In the genomic region with DNA sequence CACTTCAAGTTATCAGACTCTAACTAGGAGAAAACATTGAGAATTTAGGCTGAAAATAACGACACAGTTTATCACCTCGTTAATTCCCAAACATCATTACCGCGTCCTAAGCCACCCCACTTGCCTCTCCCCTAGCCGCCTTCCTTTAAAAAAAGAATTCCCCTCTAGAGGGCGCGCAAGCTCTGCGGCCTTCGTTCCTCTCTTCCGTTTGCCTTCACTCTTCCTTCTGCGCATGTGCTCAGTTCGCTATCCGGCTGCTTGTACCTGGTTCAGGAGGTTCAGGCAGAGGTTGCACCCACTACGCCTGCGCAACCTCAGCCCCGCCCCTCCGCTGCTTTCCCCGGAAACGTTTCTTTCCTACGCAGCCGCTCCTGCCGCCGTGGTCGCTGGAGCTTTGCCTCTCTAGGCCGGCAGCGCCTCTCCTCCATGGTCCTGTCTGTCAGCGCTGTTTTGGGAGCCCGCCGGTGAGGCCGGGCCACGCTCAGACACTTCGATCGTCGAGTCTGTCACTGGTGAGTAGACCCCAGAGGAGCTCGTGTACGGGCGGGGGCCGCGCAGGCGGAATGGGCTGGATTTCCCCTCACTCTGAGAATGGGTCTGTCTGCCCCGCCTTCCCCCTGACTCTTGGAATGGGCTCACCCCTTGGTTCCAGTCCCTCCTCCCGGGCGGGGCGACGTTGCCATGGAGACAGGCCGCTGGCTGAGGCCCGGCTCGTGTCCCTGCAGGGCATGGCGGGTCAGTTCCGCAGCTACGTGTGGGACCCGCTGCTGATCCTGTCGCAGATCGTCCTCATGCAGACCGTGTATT, we compare ENCODE assay signal across 1 cellular context.
TF ChIP-seq lines count a peak whose summit lies in the region.

A gene (plus strand): TSS at position 353 of the 807 bp plus-strand sequence. CDS start 376 bp downstream, at position 729.

TF ChIP-seq in HepG2, 621 proteins besides CTCF, POLR2A, EP300 and RAD21 (continued from another document and continues in another):
- TF ChIP-seq, protein P1, sequence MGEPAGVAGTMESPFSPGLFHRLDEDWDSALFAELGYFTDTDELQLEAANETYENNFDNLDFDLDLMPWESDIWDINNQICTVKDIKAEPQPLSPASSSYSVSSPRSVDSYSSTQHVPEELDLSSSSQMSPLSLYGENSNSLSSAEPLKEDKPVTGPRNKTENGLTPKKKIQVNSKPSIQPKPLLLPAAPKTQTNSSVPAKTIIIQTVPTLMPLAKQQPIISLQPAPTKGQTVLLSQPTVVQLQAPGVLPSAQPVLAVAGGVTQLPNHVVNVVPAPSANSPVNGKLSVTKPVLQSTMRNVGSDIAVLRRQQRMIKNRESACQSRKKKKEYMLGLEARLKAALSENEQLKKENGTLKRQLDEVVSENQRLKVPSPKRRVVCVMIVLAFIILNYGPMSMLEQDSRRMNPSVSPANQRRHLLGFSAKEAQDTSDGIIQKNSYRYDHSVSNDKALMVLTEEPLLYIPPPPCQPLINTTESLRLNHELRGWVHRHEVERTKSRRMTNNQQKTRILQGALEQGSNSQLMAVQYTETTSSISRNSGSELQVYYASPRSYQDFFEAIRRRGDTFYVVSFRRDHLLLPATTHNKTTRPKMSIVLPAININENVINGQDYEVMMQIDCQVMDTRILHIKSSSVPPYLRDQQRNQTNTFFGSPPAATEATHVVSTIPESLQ (CRISPR knock-in tag; conservative IDR thresholded peaks at IDR 0.05) = no peak; the same call in 1 of the 2 replicates
- peak; percentile 99 for TF ChIP-seq ZNF891 (CRISPR knock-in tag; IDR thresholded peaks at IDR 0.05)
- TF ChIP-seq ARID2 (CRISPR knock-in tag; IDR thresholded peaks at IDR 0.05; ENCODE audit: borderline replicate concordance) = no peak
- peak; percentile 84 for TF ChIP-seq ETV5 (CRISPR knock-in tag; IDR thresholded peaks at IDR 0.05; ENCODE audit: borderline replicate concordance)
- peak; percentile 64; the same call in 1 of the 2 replicates for TF ChIP-seq ATAD3A (CRISPR knock-in tag; IDR thresholded peaks at IDR 0.05)
- peak; percentile 94 for TF ChIP-seq HOXA3 (CRISPR knock-in tag; IDR thresholded peaks at IDR 0.05)
- TF ChIP-seq, protein P2, sequence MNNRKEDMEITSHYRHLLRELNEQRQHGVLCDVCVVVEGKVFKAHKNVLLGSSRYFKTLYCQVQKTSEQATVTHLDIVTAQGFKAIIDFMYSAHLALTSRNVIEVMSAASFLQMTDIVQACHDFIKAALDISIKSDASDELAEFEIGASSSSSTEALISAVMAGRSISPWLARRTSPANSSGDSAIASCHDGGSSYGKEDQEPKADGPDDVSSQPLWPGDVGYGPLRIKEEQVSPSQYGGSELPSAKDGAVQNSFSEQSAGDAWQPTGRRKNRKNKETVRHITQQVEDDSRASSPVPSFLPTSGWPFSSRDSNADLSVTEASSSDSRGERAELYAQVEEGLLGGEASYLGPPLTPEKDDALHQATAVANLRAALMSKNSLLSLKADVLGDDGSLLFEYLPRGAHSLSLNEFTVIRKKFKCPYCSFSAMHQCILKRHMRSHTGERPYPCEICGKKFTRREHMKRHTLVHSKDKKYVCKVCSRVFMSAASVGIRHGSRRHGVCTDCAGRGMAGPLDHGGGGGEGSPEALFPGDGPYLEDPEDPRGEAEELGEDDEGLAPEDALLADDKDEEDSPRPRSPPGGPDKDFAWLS (CRISPR knock-in tag; IDR thresholded peaks at IDR 0.05; ENCODE audit: borderline replicate concordance) = peak; percentile 97
- peak; percentile 29; the same call in 1 of the 2 replicates for TF ChIP-seq ZFYVE20 (CRISPR knock-in tag; IDR thresholded peaks at IDR 0.05; ENCODE audit: borderline replicate concordance, low read depth)
- peak; percentile 81 for TF ChIP-seq PTBP1 (IDR thresholded peaks at IDR 0.05; ENCODE audit: low read depth, low read length, poor library complexity, severe bottlenecking)
- TF ChIP-seq POLR2AphosphoS2 (IDR thresholded peaks at IDR 0.05; ENCODE audit: low read depth, low read length) = peak; percentile 87; the same call in 1 of the 2 replicates
- peak; percentile 61 for TF ChIP-seq SIX4 (CRISPR knock-in tag; IDR thresholded peaks at IDR 0.05)
- TF ChIP-seq IRX3 (CRISPR knock-in tag; IDR thresholded peaks at IDR 0.05; ENCODE audit: borderline replicate concordance, low read depth) = no peak
- no peak for TF ChIP-seq FOXP1 (IDR thresholded peaks at IDR 0.05)
- peak; percentile 29; the same call in 1 of the 2 replicates for TF ChIP-seq FOXP1 (CRISPR knock-in tag; IDR thresholded peaks at IDR 0.05)
- TF ChIP-seq ARNT (IDR thresholded peaks at IDR 0.05) = no peak
- TF ChIP-seq, protein P3, sequence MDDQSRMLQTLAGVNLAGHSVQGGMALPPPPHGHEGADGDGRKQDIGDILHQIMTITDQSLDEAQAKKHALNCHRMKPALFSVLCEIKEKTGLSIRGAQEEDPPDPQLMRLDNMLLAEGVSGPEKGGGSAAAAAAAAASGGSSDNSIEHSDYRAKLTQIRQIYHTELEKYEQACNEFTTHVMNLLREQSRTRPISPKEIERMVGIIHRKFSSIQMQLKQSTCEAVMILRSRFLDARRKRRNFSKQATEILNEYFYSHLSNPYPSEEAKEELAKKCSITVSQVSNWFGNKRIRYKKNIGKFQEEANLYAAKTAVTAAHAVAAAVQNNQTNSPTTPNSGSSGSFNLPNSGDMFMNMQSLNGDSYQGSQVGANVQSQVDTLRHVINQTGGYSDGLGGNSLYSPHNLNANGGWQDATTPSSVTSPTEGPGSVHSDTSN (CRISPR knock-in tag; IDR thresholded peaks at IDR 0.05; ENCODE audit: borderline replicate concordance) = no peak
- peak; percentile 56; the same call in 1 of the 2 replicates for TF ChIP-seq ZNF564 (CRISPR knock-in tag; IDR thresholded peaks at IDR 0.05)
- TF ChIP-seq CEBPG (CRISPR knock-in tag; IDR thresholded peaks at IDR 0.05) = peak; percentile 56
- TF ChIP-seq SAFB2 (CRISPR knock-in tag; IDR thresholded peaks at IDR 0.05; ENCODE audit: borderline replicate concordance, low read depth) = no peak; the same call in 1 of the 2 replicates
- peak; percentile 61; the same call in 1 of the 2 replicates for TF ChIP-seq GPN1 (CRISPR knock-in tag; IDR thresholded peaks at IDR 0.05; ENCODE audit: borderline replicate concordance)
- peak; percentile 81; the same call in 1 of the 2 replicates for TF ChIP-seq ZNF253 (CRISPR knock-in tag; IDR thresholded peaks at IDR 0.05; ENCODE audit: borderline replicate concordance)
- TF ChIP-seq AGO2 (optimal IDR thresholded peaks at IDR 0.05; ENCODE audit: low read depth, low read length) = peak; percentile 92
- peak; percentile 68; the same call in 1 of the 2 replicates for TF ChIP-seq MED13 (CRISPR knock-in tag; IDR thresholded peaks at IDR 0.05)
- TF ChIP-seq ZNF256 (CRISPR knock-in tag; conservative IDR thresholded peaks at IDR 0.05) = 0 out of 2 replicates have a peak, but pooled peaks have one; percentile 49
- no peak for TF ChIP-seq JUNB (CRISPR knock-in tag; IDR thresholded peaks at IDR 0.05; ENCODE audit: borderline replicate concordance)
- TF ChIP-seq HOXA5 (CRISPR knock-in tag; IDR thresholded peaks at IDR 0.05) = peak; percentile 90; the same call in 1 of the 2 replicates
- TF ChIP-seq ZNF432 (CRISPR knock-in tag; IDR thresholded peaks at IDR 0.05; ENCODE audit: borderline replicate concordance) = no peak
- TF ChIP-seq ZNF260 (CRISPR knock-in tag; IDR thresholded peaks at IDR 0.05; ENCODE audit: borderline replicate concordance, low read depth) = no peak
- TF ChIP-seq HOXA9 (CRISPR knock-in tag; IDR thresholded peaks at IDR 0.05; ENCODE audit: borderline replicate concordance) = 0 out of 2 replicates have a peak, but pooled peaks have one; percentile 29
- peak; percentile 99 for TF ChIP-seq ZNF747 (CRISPR knock-in tag; IDR thresholded peaks at IDR 0.05; ENCODE audit: borderline replicate concordance)
- TF ChIP-seq, protein P4, sequence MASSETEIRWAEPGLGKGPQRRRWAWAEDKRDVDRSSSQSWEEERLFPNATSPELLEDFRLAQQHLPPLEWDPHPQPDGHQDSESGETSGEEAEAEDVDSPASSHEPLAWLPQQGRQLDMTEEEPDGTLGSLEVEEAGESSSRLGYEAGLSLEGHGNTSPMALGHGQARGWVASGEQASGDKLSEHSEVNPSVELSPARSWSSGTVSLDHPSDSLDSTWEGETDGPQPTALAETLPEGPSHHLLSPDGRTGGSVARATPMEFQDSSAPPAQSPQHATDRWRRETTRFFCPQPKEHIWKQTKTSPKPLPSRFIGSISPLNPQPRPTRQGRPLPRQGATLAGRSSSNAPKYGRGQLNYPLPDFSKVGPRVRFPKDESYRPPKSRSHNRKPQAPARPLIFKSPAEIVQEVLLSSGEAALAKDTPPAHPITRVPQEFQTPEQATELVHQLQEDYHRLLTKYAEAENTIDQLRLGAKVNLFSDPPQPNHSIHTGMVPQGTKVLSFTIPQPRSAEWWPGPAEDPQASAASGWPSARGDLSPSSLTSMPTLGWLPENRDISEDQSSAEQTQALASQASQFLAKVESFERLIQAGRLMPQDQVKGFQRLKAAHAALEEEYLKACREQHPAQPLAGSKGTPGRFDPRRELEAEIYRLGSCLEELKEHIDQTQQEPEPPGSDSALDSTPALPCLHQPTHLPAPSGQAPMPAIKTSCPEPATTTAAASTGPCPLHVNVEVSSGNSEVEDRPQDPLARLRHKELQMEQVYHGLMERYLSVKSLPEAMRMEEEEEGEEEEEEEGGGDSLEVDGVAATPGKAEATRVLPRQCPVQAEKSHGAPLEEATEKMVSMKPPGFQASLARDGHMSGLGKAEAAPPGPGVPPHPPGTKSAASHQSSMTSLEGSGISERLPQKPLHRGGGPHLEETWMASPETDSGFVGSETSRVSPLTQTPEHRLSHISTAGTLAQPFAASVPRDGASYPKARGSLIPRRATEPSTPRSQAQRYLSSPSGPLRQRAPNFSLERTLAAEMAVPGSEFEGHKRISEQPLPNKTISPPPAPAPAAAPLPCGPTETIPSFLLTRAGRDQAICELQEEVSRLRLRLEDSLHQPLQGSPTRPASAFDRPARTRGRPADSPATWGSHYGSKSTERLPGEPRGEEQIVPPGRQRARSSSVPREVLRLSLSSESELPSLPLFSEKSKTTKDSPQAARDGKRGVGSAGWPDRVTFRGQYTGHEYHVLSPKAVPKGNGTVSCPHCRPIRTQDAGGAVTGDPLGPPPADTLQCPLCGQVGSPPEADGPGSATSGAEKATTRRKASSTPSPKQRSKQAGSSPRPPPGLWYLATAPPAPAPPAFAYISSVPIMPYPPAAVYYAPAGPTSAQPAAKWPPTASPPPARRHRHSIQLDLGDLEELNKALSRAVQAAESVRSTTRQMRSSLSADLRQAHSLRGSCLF (CRISPR knock-in tag; IDR thresholded peaks at IDR 0.05; ENCODE audit: borderline replicate concordance) = 0 out of 2 replicates have a peak, but pooled peaks have one; percentile 25
- TF ChIP-seq SUZ12 (IDR thresholded peaks at IDR 0.05; ENCODE audit: low read depth, low read length) = peak; percentile 2; the same call in 1 of the 2 replicates
- TF ChIP-seq MEF2D (CRISPR knock-in tag; IDR thresholded peaks at IDR 0.05) = peak; percentile 96
- TF ChIP-seq ZNF20 (CRISPR knock-in tag; IDR thresholded peaks at IDR 0.05) = no peak
- peak; percentile 44 for TF ChIP-seq ZBTB38 (CRISPR knock-in tag; IDR thresholded peaks at IDR 0.05)
- peak; percentile 52; the same call in 1 of the 2 replicates for TF ChIP-seq ZNF251 (CRISPR knock-in tag; IDR thresholded peaks at IDR 0.05)
- 0 out of 2 replicates have a peak, but pooled peaks have one; percentile 41 for TF ChIP-seq HHEX (CRISPR knock-in tag; IDR thresholded peaks at IDR 0.05)
- peak; percentile 98 for TF ChIP-seq POLR2G (IDR thresholded peaks at IDR 0.05; ENCODE audit: low read depth, low read length)
- TF ChIP-seq ZNF460 (CRISPR knock-in tag; IDR thresholded peaks at IDR 0.05; ENCODE audit: borderline replicate concordance) = no peak
- TF ChIP-seq, protein P5, sequence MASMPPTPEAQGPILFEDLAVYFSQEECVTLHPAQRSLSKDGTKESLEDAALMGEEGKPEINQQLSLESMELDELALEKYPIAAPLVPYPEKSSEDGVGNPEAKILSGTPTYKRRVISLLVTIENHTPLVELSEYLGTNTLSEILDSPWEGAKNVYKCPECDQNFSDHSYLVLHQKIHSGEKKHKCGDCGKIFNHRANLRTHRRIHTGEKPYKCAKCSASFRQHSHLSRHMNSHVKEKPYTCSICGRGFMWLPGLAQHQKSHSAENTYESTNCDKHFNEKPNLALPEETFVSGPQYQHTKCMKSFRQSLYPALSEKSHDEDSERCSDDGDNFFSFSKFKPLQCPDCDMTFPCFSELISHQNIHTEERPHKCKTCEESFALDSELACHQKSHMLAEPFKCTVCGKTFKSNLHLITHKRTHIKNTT (CRISPR knock-in tag; IDR thresholded peaks at IDR 0.05) = no peak
- peak; percentile 47; the same call in 1 of the 2 replicates for TF ChIP-seq SOX13 (IDR thresholded peaks at IDR 0.05)
- peak in 1 of 2 experiments; percentile 53; a peak in 1 of 4 replicates for TF ChIP-seq SOX13 (CRISPR knock-in tag; conservative IDR thresholded peaks at IDR 0.05 in 1 of 2, IDR thresholded peaks at IDR 0.05 in 1 of 2)
- peak; percentile 98 for TF ChIP-seq GTF3A (CRISPR knock-in tag; conservative IDR thresholded peaks at IDR 0.05)
- TF ChIP-seq ZNF224 (CRISPR knock-in tag; IDR thresholded peaks at IDR 0.05) = peak; percentile 91; the same call in 1 of the 2 replicates
- TF ChIP-seq ATF7-NPFF (CRISPR knock-in tag; IDR thresholded peaks at IDR 0.05; ENCODE audit: low read depth) = peak; percentile 77
- peak; percentile 12; the same call in 1 of the 2 replicates for TF ChIP-seq RCOR2 (CRISPR knock-in tag; IDR thresholded peaks at IDR 0.05)
- TF ChIP-seq PPARG (CRISPR knock-in tag; conservative IDR thresholded peaks at IDR 0.05) = peak; percentile 64
- peak; percentile 95; the same call in 1 of the 2 replicates for TF ChIP-seq ZNF713 (CRISPR knock-in tag; IDR thresholded peaks at IDR 0.05)
- peak; percentile 77 for TF ChIP-seq FOXA3 (CRISPR knock-in tag; IDR thresholded peaks at IDR 0.05)
- peak; percentile 92 for TF ChIP-seq ZNF746 (CRISPR knock-in tag; IDR thresholded peaks at IDR 0.05)
- TF ChIP-seq, protein P6, sequence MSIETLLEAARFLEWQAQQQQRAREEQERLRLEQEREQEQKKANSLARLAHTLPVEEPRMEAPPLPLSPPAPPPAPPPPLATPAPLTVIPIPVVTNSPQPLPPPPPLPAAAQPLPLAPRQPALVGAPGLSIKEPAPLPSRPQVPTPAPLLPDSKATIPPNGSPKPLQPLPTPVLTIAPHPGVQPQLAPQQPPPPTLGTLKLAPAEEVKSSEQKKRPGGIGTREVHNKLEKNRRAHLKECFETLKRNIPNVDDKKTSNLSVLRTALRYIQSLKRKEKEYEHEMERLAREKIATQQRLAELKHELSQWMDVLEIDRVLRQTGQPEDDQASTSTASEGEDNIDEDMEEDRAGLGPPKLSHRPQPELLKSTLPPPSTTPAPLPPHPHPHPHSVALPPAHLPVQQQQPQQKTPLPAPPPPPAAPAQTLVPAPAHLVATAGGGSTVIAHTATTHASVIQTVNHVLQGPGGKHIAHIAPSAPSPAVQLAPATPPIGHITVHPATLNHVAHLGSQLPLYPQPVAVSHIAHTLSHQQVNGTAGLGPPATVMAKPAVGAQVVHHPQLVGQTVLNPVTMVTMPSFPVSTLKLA (IDR thresholded peaks at IDR 0.05) = peak; percentile 76
- TF ChIP-seq ZNF264 (CRISPR knock-in tag; IDR thresholded peaks at IDR 0.05) = no peak; the same call in 1 of the 2 replicates
- TF ChIP-seq MAZ (IDR thresholded peaks at IDR 0.05; ENCODE audit: borderline replicate concordance, low read depth, low read length) = peak; percentile 94
- TF ChIP-seq MAZ (CRISPR knock-in tag; IDR thresholded peaks at IDR 0.05; ENCODE audit: low read depth) = peak; percentile 97
- peak; percentile 99 for TF ChIP-seq ZNF788 (CRISPR knock-in tag; IDR thresholded peaks at IDR 0.05; ENCODE audit: borderline replicate concordance)
- peak; percentile 98 for TF ChIP-seq KLF6 (CRISPR knock-in tag; IDR thresholded peaks at IDR 0.05)
- no peak for TF ChIP-seq MTF1 (CRISPR knock-in tag; IDR thresholded peaks at IDR 0.05)
- TF ChIP-seq ZNF556 (CRISPR knock-in tag; IDR thresholded peaks at IDR 0.05; ENCODE audit: borderline replicate concordance) = peak; percentile 99
- no peak for TF ChIP-seq REXO4 (CRISPR knock-in tag; IDR thresholded peaks at IDR 0.05; ENCODE audit: borderline replicate concordance)
